8 cellular contexts compared by ENCODE assay signal in the genomic region with DNA sequence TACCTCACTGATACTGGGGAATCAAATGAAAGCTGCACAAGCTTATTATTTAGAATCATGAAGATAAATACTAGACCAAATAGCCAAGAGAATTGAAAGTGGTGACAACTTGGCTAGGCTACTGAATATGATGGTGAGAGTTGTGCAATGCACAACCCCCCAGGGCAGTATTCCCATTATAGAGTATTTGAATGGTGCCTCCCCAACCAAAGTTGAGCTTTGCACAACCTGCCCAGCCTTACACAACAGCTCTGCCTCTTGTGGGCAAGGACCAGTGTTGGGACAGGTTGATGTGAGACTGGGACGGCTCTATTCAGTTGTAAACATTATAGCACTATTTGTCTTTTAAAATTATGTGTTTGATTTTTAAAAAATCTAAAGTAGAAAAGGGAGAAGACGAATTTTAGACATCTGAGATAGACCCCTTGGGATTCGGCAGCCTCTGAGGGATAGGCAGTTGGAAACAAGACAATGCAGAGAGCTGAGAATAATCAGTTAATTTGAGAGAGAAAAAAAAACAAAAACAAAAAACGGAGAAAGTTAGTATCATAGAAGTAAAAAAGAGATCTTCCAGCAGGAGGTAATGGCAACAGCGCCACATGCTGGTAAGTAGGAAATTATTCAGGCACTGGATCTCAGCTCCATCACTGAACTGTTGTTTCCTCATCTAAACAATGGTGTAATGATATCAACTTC.
DNase-seq lines count a peak whose midpoint lies in the region; ATAC-seq, FAIRE-seq and TF ChIP-seq lines count a peak whose summit lies in the region.

No MANE protein-coding gene starts in this region.

- CTCF ChIA-PET in HepG2 (lab: Yijun Ruan, JAX; ENCODE audit: low intra/inter-chr PET ratio, low total read pairs), result interaction anchor here (1.0 to 2.6 kb wide), 2 partner anchors 135 to 146 kb away, joined by 3 to 18 read pairs; no protein-coding TSS in a partner anchor

- H3K79me2 ChIP-seq in HepG2 (ENCODE audit: insufficient read depth, low read length), result no peaks in the 10 kb centered on the region

- DNase-seq in activated T-cell treated with anti-CD3 and anti-CD28 coated beads for 1 hour (ENCODE audit: low read depth) (peak; percentile 39), NCI-H146 (lab: John Stamatoyannopoulos, UW) (peak; percentile 18), HepG2 (ENCODE audit: low spot score) (peak; percentile 25)
- DNase-seq in activated T-cell treated with anti-CD3 and anti-CD28 coated beads, Interleukin-2, amount 50 U/mL, for 24 hours, result no peak
- peak in 1 of 2 donors; percentile 33 for DNase-seq in central memory CD8-positive, alpha-beta T cell (ENCODE audit: low spot score in 2 of 2)
- DNase-seq in stimulated activated naive CD8-positive, alpha-beta T cell treated with anti-CD3 and anti-CD28 coated beads, Interleukin-15, Interleukin-2, amounts not matched to agents 100 U/mL and 50 U/mL, for 24 hours, result peak; percentile 41

- no peaks in the 10 kb centered on the region for H3K9me3 ChIP-seq in HepG2 (ENCODE audit: low read length)

- H3K4me3 Mint-ChIP-seq in activated T-cell treated with anti-CD3 and anti-CD28 coated beads, Interleukin-2, amount 50 U/mL, for 24 hours, result no peak overlapping the region
- peak overlapping the region; percentile 8 for H3K4me3 Mint-ChIP-seq in T-helper 1 cell treated with Interleukin-12 subunit alpha and Interleukin-12 subunit beta and Interleukin-4 antibody, amounts not matched to agents 30 μg/mL and 1 μg/mL, for 36 hours
- no peak overlapping the region for H3K4me3 Mint-ChIP-seq in central memory CD8-positive, alpha-beta T cell

- H3K4me3 ChIP-seq in HepG2 (replicated peaks in 1 of 3; ENCODE audit: insufficient read depth in 1 of 3, low read depth in 2 of 3, low read length in 3 of 3), result no peak overlapping the region

- H2AFZ ChIP-seq in HepG2 (ENCODE audit: low read length), result no peak overlapping the region

- no peaks in the 10 kb centered on the region for H3K36me3 Mint-ChIP-seq in activated T-cell treated with anti-CD3 and anti-CD28 coated beads, Interleukin-2, amount 50 U/mL, for 24 hours (ENCODE audit: low read depth)
- no peaks in the 10 kb centered on the region for H3K36me3 Mint-ChIP-seq in T-helper 1 cell treated with Interleukin-12 subunit alpha and Interleukin-12 subunit beta and Interleukin-4 antibody, amounts not matched to agents 30 μg/mL and 1 μg/mL, for 36 hours (ENCODE audit: low read depth)
- H3K36me3 Mint-ChIP-seq in central memory CD8-positive, alpha-beta T cell (ENCODE audit: insufficient read depth), result no peaks in the 10 kb centered on the region

- TF ChIP-seq EP300 in HepG2 (IDR thresholded peaks at IDR 0.05; ENCODE audit: low read depth in 2 of 2, low read length in 2 of 2), result no peak
- TF ChIP-seq EP300 in HepG2 (CRISPR knock-in tag; IDR thresholded peaks at IDR 0.05; ENCODE audit: borderline replicate concordance), result no peak

- H4K20me1 ChIP-seq in HepG2 (ENCODE audit: insufficient read depth, low read length), result no peaks in the 10 kb centered on the region

- no peaks in the 10 kb centered on the region for H3K4me1 ChIP-seq in HepG2 (ENCODE audit: insufficient read depth, low read length)

- H3K36me3 ChIP-seq in HepG2 (replicated peaks in 1 of 2; ENCODE audit: control insufficient read depth in 1 of 2, insufficient read depth in 2 of 2, low read length in 2 of 2), result no peaks in the 10 kb centered on the region

- WGBS in HepG2 (ENCODE audit: low lambda C conversion rate), result 3% methylated on average over 5 of the region's 5 CpGs

- POLR2A ChIA-PET in HepG2 (lab: Yijun Ruan, JAX), result no interaction called here

- peak; percentile 44 for FAIRE-seq in HepG2 (lab: Jason Lieb, UNC)

- no peak overlapping the region for H3K9ac ChIP-seq in HepG2 (ENCODE audit: insufficient read depth, low read depth, low read length)

- BruUV-seq in HepG2 (replicated peaks; lab: Mats Ljungman, UMichigan), result no TSS peak

- no peak overlapping the region for H3K27ac ChIP-seq in HepG2 (ENCODE audit: extremely low read length, insufficient read depth, low read length)

- H3K27ac Mint-ChIP-seq in activated T-cell treated with anti-CD3 and anti-CD28 coated beads, Interleukin-2, amount 50 U/mL, for 24 hours, result no peak overlapping the region
- H3K27ac Mint-ChIP-seq in T-helper 1 cell treated with Interleukin-12 subunit alpha and Interleukin-12 subunit beta and Interleukin-4 antibody, amounts not matched to agents 30 μg/mL and 1 μg/mL, for 36 hours, result no peak overlapping the region
- H3K27ac Mint-ChIP-seq in central memory CD8-positive, alpha-beta T cell (ENCODE audit: low read depth), result no peak overlapping the region

- TF ChIP-seq POLR2A in HepG2 (IDR thresholded peaks at IDR 0.05; ENCODE audit: insufficient read depth in 1 of 2, low read depth in 2 of 2, low read length in 2 of 2), result no peak

- no peak for TF ChIP-seq RAD21 in HepG2 (CRISPR knock-in tag; IDR thresholded peaks at IDR 0.05)

- no peaks in the 10 kb centered on the region for H3K9me3 Mint-ChIP-seq in activated T-cell treated with anti-CD3 and anti-CD28 coated beads, Interleukin-2, amount 50 U/mL, for 24 hours
- H3K9me3 Mint-ChIP-seq in T-helper 1 cell treated with Interleukin-12 subunit alpha and Interleukin-12 subunit beta and Interleukin-4 antibody, amounts not matched to agents 30 μg/mL and 1 μg/mL, for 36 hours, result no peaks in the 10 kb centered on the region
- H3K9me3 Mint-ChIP-seq in central memory CD8-positive, alpha-beta T cell, result no peaks in the 10 kb centered on the region

- in situ Hi-C loops in HepG2 (cut with HindIII; ENCODE audit: extremely low pct_ligation_motif_present, low pct_unique_long_range_greater_than_20kb), result loop anchor here (5.0 kb wide), 1 partner anchor 133 kb away; no protein-coding TSS in a partner anchor

- H3K27me3 ChIP-seq in HepG2 (ENCODE audit: control insufficient read depth in 1 of 2, insufficient read depth in 2 of 2, low read length in 2 of 2), result no peaks in the 10 kb centered on the region

- intact Hi-C loops in HepG2 (cut with micrococcal nuclease; ENCODE audit: unreplicated experiment), result loop anchor here (1.0 kb wide), 1 partner anchor 135 kb away; no protein-coding TSS in a partner anchor

- H3K4me1 Mint-ChIP-seq in activated T-cell treated with anti-CD3 and anti-CD28 coated beads, Interleukin-2, amount 50 U/mL, for 24 hours (ENCODE audit: low read depth), result peaks cover 2% of the 10 kb centered on the region
- H3K4me1 Mint-ChIP-seq in T-helper 1 cell treated with Interleukin-12 subunit alpha and Interleukin-12 subunit beta and Interleukin-4 antibody, amounts not matched to agents 30 μg/mL and 1 μg/mL, for 36 hours (ENCODE audit: low read depth), result peaks cover 10% of the 10 kb centered on the region
- peaks cover 5% of the 10 kb centered on the region for H3K4me1 Mint-ChIP-seq in central memory CD8-positive, alpha-beta T cell

- H3K27me3 Mint-ChIP-seq in activated T-cell treated with anti-CD3 and anti-CD28 coated beads, Interleukin-2, amount 50 U/mL, for 24 hours, result peaks cover 8% of the 10 kb centered on the region
- peaks cover 41% of the 10 kb centered on the region for H3K27me3 Mint-ChIP-seq in T-helper 1 cell treated with Interleukin-12 subunit alpha and Interleukin-12 subunit beta and Interleukin-4 antibody, amounts not matched to agents 30 μg/mL and 1 μg/mL, for 36 hours (ENCODE audit: low read depth)
- H3K27me3 Mint-ChIP-seq in central memory CD8-positive, alpha-beta T cell, result peaks cover 47% of the 10 kb centered on the region

- peak; percentile 62 for TF ChIP-seq CTCF in HepG2 (CRISPR knock-in tag; IDR thresholded peaks at IDR 0.05)

- peak; percentile 65 for ATAC-seq in central memory CD8-positive, alpha-beta T cell (replicated peaks; ENCODE audit: extremely low read depth, poor library complexity, severe bottlenecking)
- ATAC-seq in HepG2 (peak; percentile 37; the same call in 2 of the 3 replicates), HG02759 (IDR thresholded peaks at IDR 0.05; ENCODE audit: unreplicated experiment) (no peak)
- ATAC-seq in stimulated activated naive CD8-positive, alpha-beta T cell treated with anti-CD3 and anti-CD28 coated beads, Interleukin-15, Interleukin-2, amounts not matched to agents 100 U/mL and 50 U/mL, for 24 hours, result no peak

- H3K4me2 ChIP-seq in HepG2 (ENCODE audit: low read depth, low read length), result no peak overlapping the region

TF ChIP-seq in HepG2, 621 proteins besides CTCF, POLR2A, EP300 and RAD21:
- TF ChIP-seq ESRRA (CRISPR knock-in tag; IDR thresholded peaks at IDR 0.05; ENCODE audit: low read depth), result no peak
- peak; percentile 67 for TF ChIP-seq STAG1 (CRISPR knock-in tag; IDR thresholded peaks at IDR 0.05)
- TF ChIP-seq CEBPB (IDR thresholded peaks at IDR 0.05; ENCODE audit: borderline replicate concordance, low read depth, low read length), result peak; percentile 43
- TF ChIP-seq SMC3 (IDR thresholded peaks at IDR 0.05; ENCODE audit: low read length), result peak; percentile 49
TF ChIP-seq in HepG2: peak in this region for 3.

Comparison
In these comparisons a context has a peak if more than half of its experiments do, and no peak if none do; other contexts are left out.
1. ATAC-seq: peak in central memory CD8-positive, alpha-beta T cell (single experiment) and HepG2 (single experiment); none in stimulated activated naive CD8-positive, alpha-beta T cell treated with anti-CD3 and anti-CD28 coated beads, Interleukin-15, Interleukin-2, amounts not matched to agents 100 U/mL and 50 U/mL, for 24 hours (single experiment) and HG02759 (single experiment).